1 cellular context compared by ENCODE assay signal in genomic region chr16:79159650-79160049, GRCh38.
TF ChIP-seq lines count a peak whose summit lies in the region.

No MANE protein-coding gene starts in this region.

TF ChIP-seq in H1, 55 proteins besides CTCF, POLR2A, EP300 and RAD21:
- TF ChIP-seq TBP (IDR thresholded peaks at IDR 0.05; ENCODE audit: low read depth, low read length) (no peak), HDAC6 (IDR thresholded peaks at IDR 0.05; ENCODE audit: low read depth, low read length) (no peak), BCL11A (IDR thresholded peaks at IDR 0.05; ENCODE audit: low read depth in 2 of 2, low read length in 2 of 2) (no peak), SIRT6 (IDR thresholded peaks at IDR 0.05; ENCODE audit: low read length) (no peak), JUND (IDR thresholded peaks at IDR 0.05; ENCODE audit: low read length) (no peak)
